Comparison of ENCODE assay signal across 25 cellular contexts in the genomic region with DNA sequence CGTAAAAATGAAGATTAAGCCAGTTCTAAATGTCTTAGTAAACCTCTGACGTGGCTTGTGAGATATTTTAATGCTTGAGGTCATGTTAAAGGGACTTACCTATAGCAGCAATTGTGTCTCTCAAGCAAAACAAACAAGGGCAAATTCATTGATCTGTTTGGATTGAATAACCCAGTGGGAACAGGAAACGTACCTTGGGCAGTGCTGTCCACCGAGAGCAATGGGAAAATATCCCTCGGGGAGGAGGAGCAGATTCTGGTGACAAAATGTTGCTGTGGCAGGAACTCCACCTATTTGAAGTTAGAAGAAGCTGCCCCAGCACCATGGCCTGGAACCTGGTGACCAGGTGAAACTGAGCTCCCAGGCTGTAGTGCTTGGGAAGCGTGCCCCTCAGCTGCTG.
"Had no signal": no experiment of that assay in that cellular context is flagged by ENCODE, and none has a peak within 500 bp of the region (broad histone marks: within the 10 kb centered on the region; RNA-seq: fewer than 3 reads in every experiment).

No MANE protein-coding gene starts in this region.

- H3K27me3 Mint-ChIP-seq: dendritic cell treated with granulocyte-macrophage colony-stimulating factor and Interleukin-4, amounts not matched to agents 40 ng/mL and 50 ng/mL, for 4 days had no signal

- H3K27me3 ChIP-seq: colonic mucosa, esophagus muscularis mucosa, gastrocnemius medialis, heart right ventricle, left lung had no signal

- H3K4me3 Mint-ChIP-seq: dendritic cell treated with granulocyte-macrophage colony-stimulating factor and Interleukin-4, amounts not matched to agents 40 ng/mL and 50 ng/mL, for 4 days; effector memory CD8-positive, alpha-beta T cell; endodermal cell; mesothelial cell of epicardium had no signal

- H3K4me1 ChIP-seq: colonic mucosa, esophagus muscularis mucosa, gastrocnemius medialis, left lung, lower lobe of right lung had no signal

- ATAC-seq: effector memory CD8-positive, alpha-beta T cell; gastrocnemius medialis; heart right ventricle; left colon; left lung; left ventricle myocardium superior; lower lobe of right lung; mucosa of descending colon had no signal

- DNase-seq: cerebellar nuclear complex; colonic mucosa; cortex of kidney; effector CD8-positive, alpha-beta T cell; effector memory CD8-positive, alpha-beta T cell; endodermal cell; foreskin fibroblast; gastrocnemius medialis; glutamatergic neuron; head of caudate nucleus; heart right ventricle; hippocampal formation; islet precursor cell; kidney; kidney glomerular epithelial cell; left colon; left lung; left ventricle myocardium superior; lower lobe of right lung; mesenchymal stem cell; mucosa of descending colon had no signal

- H3K36me3 Mint-ChIP-seq: mesothelial cell of epicardium had no signal

- H3K27ac Mint-ChIP-seq: dendritic cell treated with granulocyte-macrophage colony-stimulating factor and Interleukin-4, amounts not matched to agents 40 ng/mL and 50 ng/mL, for 4 days; effector memory CD8-positive, alpha-beta T cell; endodermal cell; mesothelial cell of epicardium had no signal

- H3K9me3 ChIP-seq: colonic mucosa, esophagus muscularis mucosa, gastrocnemius medialis, heart right ventricle, left lung, lower lobe of right lung, mucosa of descending colon had no signal

- H3K9me3 Mint-ChIP-seq: dendritic cell treated with granulocyte-macrophage colony-stimulating factor and Interleukin-4, amounts not matched to agents 40 ng/mL and 50 ng/mL, for 4 days; endodermal cell; mesothelial cell of epicardium had no signal

- H3K4me3 ChIP-seq: colonic mucosa, esophagus muscularis mucosa, gastrocnemius medialis, heart right ventricle, left lung, lower lobe of right lung, mucosa of descending colon had no signal

- H3K36me3 ChIP-seq: colonic mucosa, esophagus muscularis mucosa, gastrocnemius medialis, heart right ventricle, left lung, lower lobe of right lung had no signal

- H3K27ac ChIP-seq: colonic mucosa, epithelial cell of prostate, esophagus muscularis mucosa, gastrocnemius medialis, heart right ventricle, left lung, lower lobe of right lung had no signal
